12 cellular contexts compared by ENCODE assay signal in genomic region chr20:51021067-51022025, GRCh38. TPM values are rescaled to one million over a fixed set of nuclear protein-coding genes. Genes with fewer than 3 reads are reported as not detected.
DNase-seq lines count a peak whose midpoint lies in the region; ATAC-seq and TF ChIP-seq lines count a peak whose summit lies in the region.
"Had no signal": no experiment of that assay in that cellular context is flagged by ENCODE, and none has a peak within 500 bp of the region (broad histone marks: within the 10 kb centered on the region; RNA-seq: fewer than 3 reads in every experiment).

No MANE protein-coding gene starts in this region.

- peaks cover 31% of the 10 kb centered on the region for H3K27me3 Mint-ChIP-seq in Caco-2 (ENCODE audit: insufficient read depth, unreplicated experiment)
- H3K27me3 Mint-ChIP-seq in central memory CD8-positive, alpha-beta T cell, result peaks cover 88% of the 10 kb centered on the region
- H3K27me3 Mint-ChIP-seq in neural crest cell (ENCODE audit: low read depth), result peaks cover 68% of the 10 kb centered on the region

- intact Hi-C loops in Caco-2 (cut with micrococcal nuclease; ENCODE audit: unreplicated experiment), result no loop called here
- intact Hi-C loops in OCI-LY7 (cut with micrococcal nuclease; ENCODE audit: unreplicated experiment), result no loop called here

- peaks cover 7% of the 10 kb centered on the region for H3K4me1 Mint-ChIP-seq in Caco-2 (ENCODE audit: low read depth, unreplicated experiment)
- peaks cover 15% of the 10 kb centered on the region for H3K4me1 Mint-ChIP-seq in central memory CD8-positive, alpha-beta T cell
- peaks cover 12% of the 10 kb centered on the region for H3K4me1 Mint-ChIP-seq in neural crest cell

- peaks cover 14% of the 10 kb centered on the region for H3K27me3 ChIP-seq in Caco-2 (replicated peaks; ENCODE audit: control insufficient read depth, insufficient read depth, low read length)

- no peak overlapping the region for H3K4me2 ChIP-seq in OCI-LY7 (ENCODE audit: low read length)

- no peaks in the 10 kb centered on the region for H3K9me2 ChIP-seq in OCI-LY7 (ENCODE audit: insufficient read depth, low read length)

- no peaks in the 10 kb centered on the region for H3K9me3 Mint-ChIP-seq in Caco-2 (ENCODE audit: unreplicated experiment)
- H3K9me3 Mint-ChIP-seq in central memory CD8-positive, alpha-beta T cell, result no peaks in the 10 kb centered on the region
- H3K9me3 Mint-ChIP-seq in neural crest cell, result no peaks in the 10 kb centered on the region
- H3K9me3 Mint-ChIP-seq: effector memory CD8-positive, alpha-beta T cell; T-cell had no signal

- POLR2A ChIA-PET in Caco-2 (lab: Charles Lee) (interaction anchor here (0.6 kb wide), 1 partner anchor 102 kb away, joined by 5 read pairs; no protein-coding TSS in a partner anchor), OCI-LY7 (lab: Charles Lee) (interaction anchor here (0.6 kb wide), 1 partner anchor 108 kb away, joined by 3 read pairs; no protein-coding TSS in a partner anchor)

- TF ChIP-seq CTCF in Caco-2 (IDR thresholded peaks at IDR 0.05; ENCODE audit: insufficient read depth in 1 of 2, low read depth in 1 of 2, low read length in 1 of 2, severe bottlenecking in 1 of 2, unreplicated experiment in 1 of 2) (no peak), neural crest cell (conservative IDR thresholded peaks at IDR 0.05) (no peak), OCI-LY7 (conservative IDR thresholded peaks at IDR 0.05; ENCODE audit: low read length) (no peak)

- H3K4me3 Mint-ChIP-seq in Caco-2 (ENCODE audit: unreplicated experiment), result peak overlapping the region; percentile 30
- H3K4me3 Mint-ChIP-seq in central memory CD8-positive, alpha-beta T cell, result peak overlapping the region; percentile 1
- H3K4me3 Mint-ChIP-seq in neural crest cell, result peak overlapping the region; percentile 81

- H3K9me3 ChIP-seq in Caco-2 (no peaks in the 10 kb centered on the region), OCI-LY7 (ENCODE audit: low read length) (no peaks in the 10 kb centered on the region)

- H3K79me2 ChIP-seq in OCI-LY7 (ENCODE audit: insufficient read depth, low read depth, low read length), result no peaks in the 10 kb centered on the region

- H3K4me1 ChIP-seq in Caco-2, result peaks cover 13% of the 10 kb centered on the region; the same call in 1 of the 2 replicates
- no peaks in the 10 kb centered on the region for H3K4me1 ChIP-seq in OCI-LY7 (ENCODE audit: insufficient read depth, low read length, poor library complexity, severe bottlenecking)

- H3K27ac Mint-ChIP-seq in Caco-2 (ENCODE audit: unreplicated experiment), result no peak overlapping the region
- no peak overlapping the region for H3K27ac Mint-ChIP-seq in central memory CD8-positive, alpha-beta T cell (ENCODE audit: low read depth)
- H3K27ac Mint-ChIP-seq in neural crest cell (ENCODE audit: unreplicated experiment), result no peak overlapping the region
- H3K27ac Mint-ChIP-seq: effector memory CD8-positive, alpha-beta T cell; T-cell had no signal

- no peak overlapping the region for H2AFZ ChIP-seq in OCI-LY7 (ENCODE audit: low read length)

- no peak for DNase-seq in Caco-2
- DNase-seq in HT1080 (ENCODE audit: low read depth), result peak; percentile 61
- DNase-seq in central memory CD8-positive, alpha-beta T cell (ENCODE audit: low spot score in 2 of 2), result no peak
- no peak for DNase-seq in neural crest cell (ENCODE audit: low read depth, low spot score)
- no peak for DNase-seq in OCI-LY7 (ENCODE audit: low spot score)
- no peak for DNase-seq in DMS153 (lab: John Stamatoyannopoulos, UW)
- DNase-seq in NCI-H2107 treated with DMSO at 0.1 percent for 48 hours (lab: John Stamatoyannopoulos, UW; ENCODE audit: unreplicated experiment), result no peak
- DNase-seq in NCI-H1105 (lab: John Stamatoyannopoulos, UW), result no peak
- DNase-seq: effector memory CD8-positive, alpha-beta T cell; NCI-H524 treated with DMSO at 0.1 percent for 48 hours; retina; T-cell had no signal

- no peak for ATAC-seq in central memory CD8-positive, alpha-beta T cell (replicated peaks; ENCODE audit: extremely low read depth, poor library complexity, severe bottlenecking)
- ATAC-seq: effector memory CD8-positive, alpha-beta T cell; T-cell had no signal

- H3K36me3 Mint-ChIP-seq in Caco-2 (ENCODE audit: insufficient read depth, unreplicated experiment) (no peaks in the 10 kb centered on the region), neural crest cell (ENCODE audit: low read depth) (no peaks in the 10 kb centered on the region)
- peaks cover 2% of the 10 kb centered on the region for H3K36me3 Mint-ChIP-seq in central memory CD8-positive, alpha-beta T cell (ENCODE audit: insufficient read depth)
- H3K36me3 Mint-ChIP-seq: T-cell had no signal

- H3K36me3 ChIP-seq in Caco-2 (ENCODE audit: control insufficient read depth, insufficient read depth, low read length), result no peaks in the 10 kb centered on the region
- H3K36me3 ChIP-seq in OCI-LY7 (ENCODE audit: insufficient read depth, low read length), result no peaks in the 10 kb centered on the region

- H4K20me1 ChIP-seq in OCI-LY7 (ENCODE audit: insufficient read depth, low read length), result no peaks in the 10 kb centered on the region

- BruUV-seq in Caco-2 (replicated peaks; lab: Mats Ljungman, UMichigan) (TSS peak; percentile 31), OCI-LY7 (replicated peaks; lab: Mats Ljungman, UMichigan) (no TSS peak)

- H3K4me3 ChIP-seq in Caco-2 (ENCODE audit: low read depth, low read length) (no peak overlapping the region), OCI-LY7 (ENCODE audit: low read depth, low read length, poor library complexity, severe bottlenecking) (no peak overlapping the region)

- CTCF ChIA-PET in Caco-2 (lab: Charles Lee) (interaction anchor here (0.6 to 1.9 kb wide), 3 partner anchors 34 to 330 kb away, joined by 4 to 7 read pairs (median 4); no protein-coding TSS in a partner anchor), OCI-LY7 (lab: Charles Lee; ENCODE audit: unreplicated experiment) (interaction anchor here (0.6 kb wide), 1 partner anchor 9 kb away, joined by 8 read pairs; no protein-coding TSS in a partner anchor)

- no peak overlapping the region for H3K27ac ChIP-seq in OCI-LY7 (ENCODE audit: low read depth, low read length, poor library complexity, severe bottlenecking)

RNA-seq across cellular contexts. Expression of gene KCNG1, which starts 1.6 kb away (rescaled TPM):
- total RNA-seq in Caco-2 (2022), result 1.3 and 1.5 TPM in 2 replicates
- 56.9 and 65.0 TPM in 2 replicates for total RNA-seq in HT1080 (2014; rRNA removed; shearing (Covaris generic))
- polyA plus RNA-seq in HT1080 (2015; cell fraction: cytosol; rRNA removed), result 116 and 147 TPM in 2 replicates
- 96.6 and 99.7 TPM in 2 replicates for polyA plus RNA-seq in HT1080 (2015; cell fraction: nucleus; rRNA removed)
- total RNA-seq in neural crest cell, result 4.5 and 5.8 TPM in 2 replicates
- not detected in 2 replicates for total RNA-seq in OCI-LY7 (2014; rRNA removed; shearing (Covaris generic))
- total RNA-seq in OCI-LY7 (2022), result not detected in 2 replicates

Comparison
In these comparisons a context has a peak if more than half of its experiments do, and no peak if none do; other contexts are left out.
1. H3K4me3 Mint-ChIP-seq: peak in every context shown above with its lines; median percentile 81 in neural crest cell; 30 in Caco-2; 1 in central memory CD8-positive, alpha-beta T cell.